36 cellular contexts compared by ENCODE assay signal in genomic region chr7:156549636-156550035, GRCh38.
"Had no signal": no experiment of that assay in that cellular context is flagged by ENCODE, and none has a peak within 500 bp of the region (broad histone marks: within the 10 kb centered on the region; RNA-seq: fewer than 3 reads in every experiment).

No MANE protein-coding gene starts in this region.

- H3K27me3 Mint-ChIP-seq: activated T-helper 17 cell treated with anti-CD3 and anti-CD28 coated beads, Interleukin-2, amount 50 U/mL, for 72 hours had no signal

- H3K9me3 Mint-ChIP-seq: activated CD4-positive, alpha-beta T cell treated with anti-CD3 and anti-CD28 coated beads, Interleukin-2, amount 10 ng/mL, durations not matched to agents 24 days and 14 days; activated T-helper 1 cell treated with anti-CD3 and anti-CD28 coated beads, Interleukin-12 subunit alpha, Interleukin-12 subunit beta, Interleukin-2, Interleukin-4 antibody, amounts not matched to agents 30 ng/mL and 10 ng/mL and 1 ng/mL, durations not matched to agents 14 hours and 24 hours and 36 hours had no signal

- H3K4me1 Mint-ChIP-seq: activated B cell treated with CpG ODN at 0.5 μM for 24 hours; activated CD4-positive, alpha-beta memory T cell treated with anti-CD3 and anti-CD28 coated beads, Interleukin-2, amount 10 ng/mL, durations not matched to agents 7 days and 5 days; activated CD4-positive, alpha-beta T cell treated with anti-CD3 and anti-CD28 coated beads, Interleukin-2, amount 10 ng/mL, durations not matched to agents 24 days and 14 days; activated naive CD8-positive, alpha-beta T cell treated with anti-CD3 and anti-CD28 coated beads for 36 hours; activated T-helper 17 cell treated with anti-CD3 and anti-CD28 coated beads, Interleukin-2, amount 50 U/mL, for 72 hours had no signal

- H3K27ac Mint-ChIP-seq: activated B cell treated with CpG ODN at 0.5 μM for 24 hours; activated CD4-positive, alpha-beta memory T cell treated with anti-CD3 and anti-CD28 coated beads, Interleukin-2, amount 10 ng/mL, durations not matched to agents 7 days and 5 days; activated CD4-positive, alpha-beta T cell treated with anti-CD3 and anti-CD28 coated beads, Interleukin-2, amount 10 ng/mL, durations not matched to agents 24 days and 14 days; activated CD8-positive, alpha-beta memory T cell treated with anti-CD3 and anti-CD28 coated beads, Interleukin-2, amount 10 ng/mL, durations not matched to agents 7 days and 5 days; activated CD8-positive, alpha-beta T cell treated with anti-CD3 and anti-CD28 coated beads, Interleukin-2, amount 10 ng/mL, durations not matched to agents 7 days and 5 days; activated naive CD4-positive, alpha-beta T cell treated with anti-CD3 and anti-CD28 coated beads for 36 hours; activated naive CD4-positive, alpha-beta T cell treated with anti-CD3 and anti-CD28 coated beads, Interleukin-2, amount 50 U/mL, for 72 hours; activated naive CD8-positive, alpha-beta T cell treated with anti-CD3 and anti-CD28 coated beads for 36 hours; activated T-cell treated with anti-CD3 and anti-CD28 coated beads, Interleukin-2, amount 50 U/mL, for 72 hours; activated T-helper 1 cell treated with anti-CD3 and anti-CD28 coated beads, Interleukin-12 subunit alpha, Interleukin-12 subunit beta, Interleukin-2, Interleukin-4 antibody, amounts not matched to agents 30 ng/mL and 10 ng/mL and 1 ng/mL, durations not matched to agents 14 hours and 24 hours and 36 hours; activated T-helper 17 cell treated with anti-CD3 and anti-CD28 coated beads, Interleukin-2, amount 50 U/mL, for 72 hours; T-helper 1 cell treated with Interleukin-12 subunit alpha and Interleukin-12 subunit beta and Interleukin-4 antibody, amounts not matched to agents 30 μg/mL and 1 μg/mL, for 36 hours; T-helper 2 cell treated with Interferon-gamma antibody and Interleukin-4, amounts not matched to agents 5 μg/mL and 100 μg/mL, for 36 hours had no signal

- H3K27me3 ChIP-seq: adrenal gland, body of pancreas, brain microvascular endothelial cell, breast epithelium had no signal

- H3K9me3 ChIP-seq: adrenal gland, body of pancreas had no signal

- H3K36me3 ChIP-seq: adrenal gland, brain microvascular endothelial cell, breast epithelium had no signal

- H3K4me1 ChIP-seq: adrenal gland, body of pancreas, breast epithelium had no signal

- H3K27ac ChIP-seq: adrenal gland, body of pancreas, brain microvascular endothelial cell, breast epithelium, VCaP had no signal

- H3K4me3 ChIP-seq: adrenal gland, body of pancreas, breast epithelium had no signal

- DNase-seq: activated B cell treated with CpG ODN at 0.5 μM for 24 hours; activated CD4-positive, alpha-beta memory T cell treated with anti-CD3 and anti-CD28 coated beads, Interleukin-2, amount 10 ng/mL, durations not matched to agents 7 days and 5 days; activated CD4-positive, alpha-beta T cell treated with anti-CD3 and anti-CD28 coated beads for 4 hours; activated CD4-positive, alpha-beta T cell treated with anti-CD3 and anti-CD28 coated beads, Interleukin-2, amount 10 ng/mL, durations not matched to agents 24 days and 14 days; activated CD4-positive, alpha-beta T cell treated with anti-CD3 and anti-CD28 coated beads, Interleukin-2, amount 50 U/mL, for 1 hour; activated CD4-positive, alpha-beta T cell treated with anti-CD3 and anti-CD28 coated beads, Interleukin-2, amount 50 U/mL, for 48 hours; activated CD4-positive, CD25-positive, alpha-beta regulatory T cell treated with anti-CD3 and anti-CD28 coated beads, Interleukin-2, amount 50 U/mL, for 72 hours; activated CD8-positive, alpha-beta memory T cell treated with anti-CD3 and anti-CD28 coated beads for 24 hours; activated CD8-positive, alpha-beta memory T cell treated with anti-CD3 and anti-CD28 coated beads, Interleukin-2, amount 10 ng/mL, durations not matched to agents 7 days and 5 days; activated CD8-positive, alpha-beta T cell treated with anti-CD3 and anti-CD28 coated beads, Interleukin-2, amount 10 ng/mL, durations not matched to agents 7 days and 5 days; activated effector memory CD4-positive, alpha-beta T cell treated with anti-CD3 and anti-CD28 coated beads, Interleukin-2, amount 50 U/mL, for 16 hours; activated gamma-delta T cell treated with Interleukin-2 at 50 U/mL for 16 hours; activated naive CD4-positive, alpha-beta T cell; activated naive CD4-positive, alpha-beta T cell treated with anti-CD3 and anti-CD28 coated beads for 36 hours; activated naive CD4-positive, alpha-beta T cell treated with anti-CD3 and anti-CD28 coated beads, Interleukin-2, amount 50 U/mL, for 16 hours; activated naive CD8-positive, alpha-beta T cell treated with anti-CD3 and anti-CD28 coated beads for 36 hours; activated T-cell treated with anti-CD3 and anti-CD28 coated beads for 4 hours; activated T-cell treated with anti-CD3 and anti-CD28 coated beads, Interleukin-2, amount 50 U/mL, for 1 hour; activated T-cell treated with anti-CD3 and anti-CD28 coated beads, Interleukin-2, amount 50 U/mL, for 4 hours; activated T-cell treated with anti-CD3 and anti-CD28 coated beads, Interleukin-2, amount 50 U/mL, for 72 hours; adrenal gland; amniotic stem cell; aorta; body of pancreas; brain microvascular endothelial cell; central memory CD4-positive, alpha-beta T cell; T-helper 1 cell; T-helper 2 cell; T-helper 9 cell had no signal

- H3K4me3 Mint-ChIP-seq: activated B cell treated with CpG ODN at 0.5 μM for 24 hours; activated CD4-positive, alpha-beta memory T cell treated with anti-CD3 and anti-CD28 coated beads, Interleukin-2, amount 10 ng/mL, durations not matched to agents 7 days and 5 days; activated CD4-positive, alpha-beta T cell treated with anti-CD3 and anti-CD28 coated beads, Interleukin-2, amount 10 ng/mL, durations not matched to agents 24 days and 14 days; activated CD8-positive, alpha-beta memory T cell treated with anti-CD3 and anti-CD28 coated beads, Interleukin-2, amount 10 ng/mL, durations not matched to agents 7 days and 5 days; activated CD8-positive, alpha-beta T cell treated with anti-CD3 and anti-CD28 coated beads, Interleukin-2, amount 10 ng/mL, durations not matched to agents 7 days and 5 days; activated naive CD4-positive, alpha-beta T cell treated with anti-CD3 and anti-CD28 coated beads for 36 hours; activated naive CD8-positive, alpha-beta T cell treated with anti-CD3 and anti-CD28 coated beads for 36 hours; activated T-cell treated with anti-CD3 and anti-CD28 coated beads, Interleukin-2, amount 50 U/mL, for 4 hours; activated T-cell treated with anti-CD3 and anti-CD28 coated beads, Interleukin-2, amount 50 U/mL, for 72 hours; activated T-helper 1 cell treated with anti-CD3 and anti-CD28 coated beads, Interleukin-12 subunit alpha, Interleukin-12 subunit beta, Interleukin-2, Interleukin-4 antibody, amounts not matched to agents 30 ng/mL and 10 ng/mL and 1 ng/mL, durations not matched to agents 14 hours and 24 hours and 36 hours; activated T-helper 17 cell treated with anti-CD3 and anti-CD28 coated beads, Interleukin-2, amount 50 U/mL, for 72 hours; T-helper 1 cell treated with Interleukin-12 subunit alpha and Interleukin-12 subunit beta and Interleukin-4 antibody, amounts not matched to agents 30 μg/mL and 1 μg/mL, for 36 hours; T-helper 2 cell treated with Interferon-gamma antibody and Interleukin-4, amounts not matched to agents 5 μg/mL and 100 μg/mL, for 36 hours had no signal

- H3K36me3 Mint-ChIP-seq: activated CD8-positive, alpha-beta memory T cell treated with anti-CD3 and anti-CD28 coated beads, Interleukin-2, amount 10 ng/mL, durations not matched to agents 7 days and 5 days; activated naive CD8-positive, alpha-beta T cell treated with anti-CD3 and anti-CD28 coated beads for 36 hours had no signal
